ENCODE assay signal across 8 cellular contexts in the genomic region with DNA sequence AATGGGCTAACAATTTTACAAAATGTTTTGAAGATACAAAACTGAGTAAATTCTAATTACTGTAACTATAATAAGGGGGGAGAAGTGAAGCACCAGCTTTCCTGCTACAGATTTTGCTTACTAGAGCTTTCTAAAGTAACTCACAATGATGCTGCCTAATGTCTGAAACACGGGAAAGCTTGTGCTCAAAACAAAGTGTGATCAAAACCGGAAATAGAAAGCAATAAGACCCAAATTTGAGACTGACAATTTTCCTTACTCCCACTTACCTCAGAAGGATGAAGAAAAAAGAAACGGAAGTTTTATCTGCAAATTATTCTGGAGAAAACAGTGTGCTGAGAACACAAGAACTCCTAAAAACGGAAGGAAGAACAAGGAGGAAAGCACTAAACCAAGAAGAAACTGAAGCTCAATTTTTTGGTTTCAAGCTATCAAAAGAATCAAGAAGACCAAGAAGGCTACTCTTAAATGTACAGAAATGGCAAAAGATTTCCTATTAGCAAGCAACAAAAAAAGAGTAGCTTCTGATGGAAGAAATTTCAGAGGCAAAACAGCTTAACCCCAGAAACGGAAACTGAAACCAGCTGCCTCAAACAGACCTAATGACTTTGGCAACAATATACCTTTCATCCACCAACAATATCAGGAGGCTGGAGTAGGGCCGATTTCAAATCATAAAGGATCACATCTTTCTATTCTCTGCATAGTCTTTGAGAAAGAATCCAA. TPM values are rescaled to one million over a fixed set of nuclear protein-coding genes. Genes with fewer than 3 reads are reported as not detected.
A peak's percentile ranks its signal among the peaks of the same experiment; 100 is the strongest.
DNase-seq lines count a peak whose midpoint lies in the region; ATAC-seq and TF ChIP-seq lines count a peak whose summit lies in the region.

No MANE protein-coding gene starts in this region.

- TSS peak; percentile 47 for BruUV-seq in Panc1 (replicated peaks; lab: Mats Ljungman, UMichigan)

- no peak overlapping the region for H3K9ac ChIP-seq in endodermal cell (ENCODE audit: extremely low read depth, low read length, poor library complexity, severe bottlenecking)

- CTCF ChIA-PET in Panc1 (lab: Charles Lee): interaction anchor here (0.7 to 0.9 kb wide), 2 partner anchors 70 to 312 kb away, joined by 3 to 6 read pairs; no protein-coding TSS in a partner anchor

- TF ChIP-seq CTCF in GM06990 (IDR thresholded peaks at IDR 0.05; ENCODE audit: insufficient read depth, low read length, poor library complexity, severe bottlenecking): no peak
- no peak for TF ChIP-seq CTCF in Panc1 (IDR thresholded peaks at IDR 0.05)
- no peak for TF ChIP-seq CTCF in endodermal cell (conservative IDR thresholded peaks at IDR 0.05)
- no peak for TF ChIP-seq CTCF in natural killer cell (IDR thresholded peaks at IDR 0.05)

- H3K27me3 Mint-ChIP-seq in endodermal cell (ENCODE audit: insufficient read depth): no peaks in the 10 kb centered on the region
- no peaks in the 10 kb centered on the region for H3K27me3 Mint-ChIP-seq in natural killer cell (ENCODE audit: low read depth in 2 of 2)

- DNase-seq in GM06990 (ENCODE audit: extremely low read depth, insufficient read length) (no peak), Panc1 (ENCODE audit: low read depth, low spot score) (no peak), endodermal cell (no peak), natural killer cell (no peak), mucosa of gallbladder (ENCODE audit: low spot score) (no peak), RKO (ENCODE audit: low spot score) (no peak)
- no peak for DNase-seq in activated effector memory CD4-positive, alpha-beta T cell treated with anti-CD3 and anti-CD28 coated beads, Interleukin-2, amount 50 U/mL, for 16 hours

- no peaks in the 10 kb centered on the region for H3K36me3 Mint-ChIP-seq in endodermal cell (ENCODE audit: low read depth)
- H3K36me3 Mint-ChIP-seq in natural killer cell: no peaks in the 10 kb centered on the region

- POLR2A ChIA-PET in Panc1 (lab: Charles Lee): interaction anchor here (0.6 kb wide), 1 partner anchor 172 kb away, joined by 3 read pairs; no protein-coding TSS in a partner anchor

- H3K36me3 ChIP-seq in GM06990 (ENCODE audit: control insufficient read depth, insufficient read depth, low read length) (no peaks in the 10 kb centered on the region), Panc1 (ENCODE audit: control insufficient read depth, insufficient read depth, low read length) (no peaks in the 10 kb centered on the region), endodermal cell (ENCODE audit: control insufficient read depth, insufficient read depth, low read length) (peaks cover 5% of the 10 kb centered on the region)

- H3K9me3 ChIP-seq in Panc1 (ENCODE audit: control insufficient read depth, insufficient read depth, low read depth, low read length) (no peaks in the 10 kb centered on the region), endodermal cell (ENCODE audit: control insufficient read depth, low read length) (no peaks in the 10 kb centered on the region)

- H3K27ac Mint-ChIP-seq in endodermal cell: peak overlapping the region; percentile 67
- H3K27ac Mint-ChIP-seq in natural killer cell: peak overlapping the region; percentile 91

- in situ Hi-C loops in Panc1 (cut with HindIII; ENCODE audit: low pct_unique_long_range_greater_than_20kb, low sequenced_read_pairs): no loop called here

- H3K27ac ChIP-seq in Panc1 (ENCODE audit: low read length) (peak overlapping the region; percentile 96), endodermal cell (ENCODE audit: low read depth, low read length) (peak overlapping the region; percentile 26)

- H3K4me1 ChIP-seq in Panc1 (ENCODE audit: control insufficient read depth, insufficient read depth, low read length): peaks cover 64% of the 10 kb centered on the region
- H3K4me1 ChIP-seq in endodermal cell (ENCODE audit: control insufficient read depth, insufficient read depth, low read length): peaks cover 14% of the 10 kb centered on the region

- H3K4me3 ChIP-seq in GM06990 (replicated peaks; ENCODE audit: low read depth, low read length) (peak overlapping the region; percentile 42), Panc1 (ENCODE audit: low read depth in 2 of 2, low read length in 2 of 2) (peak overlapping the region; percentile 43 to 48), endodermal cell (ENCODE audit: low read length) (no peak overlapping the region)

- WGBS in endodermal cell (ENCODE audit: insufficient coverage in 1 of 2, insufficient read length in 1 of 2), 2 experiments: 78 to 89% methylated on average over 4 to 6 of the region's 6 CpGs

- H3K27me3 ChIP-seq in GM06990 (replicated peaks; ENCODE audit: control insufficient read depth, insufficient read depth, low read length): no peaks in the 10 kb centered on the region
- H3K27me3 ChIP-seq in Panc1 (ENCODE audit: control insufficient read depth, insufficient read depth, low read length): no peaks in the 10 kb centered on the region
- H3K27me3 ChIP-seq in endodermal cell (ENCODE audit: control insufficient read depth, insufficient read depth, low read length, poor library complexity, severe bottlenecking): no peaks in the 10 kb centered on the region

- intact Hi-C loops in Panc1 (cut with micrococcal nuclease; ENCODE audit: unreplicated experiment) (no loop called here), natural killer cell (cut with micrococcal nuclease) (loop anchor here (1.0 kb wide), 1 partner anchor 57 kb away; a partner anchor contains a TSS)

- H3K4me1 Mint-ChIP-seq in endodermal cell (peaks cover 48% of the 10 kb centered on the region), natural killer cell (peaks cover 44 to 49% of the 10 kb centered on the region in 2 donors)

- H3K9me3 Mint-ChIP-seq in endodermal cell (no peaks in the 10 kb centered on the region), natural killer cell (no peaks in the 10 kb centered on the region)

- H3K4me3 Mint-ChIP-seq in endodermal cell (no peak overlapping the region), natural killer cell (peak overlapping the region; percentile 95)

- ATAC-seq in GM21825 (IDR thresholded peaks at IDR 0.05; ENCODE audit: unreplicated experiment): peak; percentile 45
- peak; percentile 64 for ATAC-seq in Panc1
- peak; percentile 70 to 77 (median 72) for ATAC-seq in natural killer cell

RNA-seq across cellular contexts. Expression of a gene that starts 33.4 kb away (rescaled TPM):
- total RNA-seq in Panc1 (2021; ENCODE audit: unreplicated experiment) (40.0 TPM), endodermal cell (10 to 100 TPM; 54.5 to 67.8 TPM), natural killer cell (10 to 100 TPM; 41.3 to 52.7 (median 46.2) TPM), mucosa of gallbladder (42.1 TPM)
- 39.3 TPM for polyA plus RNA-seq in Panc1 (2012; ENCODE audit: insufficient read length)
- polyA plus RNA-seq in endodermal cell (2013, experiment 1 of 2): 22.4 TPM
- polyA plus RNA-seq in endodermal cell (2013, experiment 2 of 2): 22.5 TPM

RNA-seq across cellular contexts. Expression of a gene that starts 56.6 kb away (rescaled TPM):
- total RNA-seq in Panc1 (2021; ENCODE audit: unreplicated experiment) (6.4 TPM), endodermal cell (1 to 10 TPM; 7.5 to 8.4 TPM), natural killer cell (10 to 100 TPM in 2 of 3 donors, 1 to 10 TPM in 1; 9.9 to 16.8 (median 12.7) TPM), mucosa of gallbladder (4.7 TPM)
- polyA plus RNA-seq in Panc1 (2012; ENCODE audit: insufficient read length): 3.6 TPM
- 5.8 TPM for polyA plus RNA-seq in endodermal cell (2013, experiment 1 of 2)
- 4.7 TPM for polyA plus RNA-seq in endodermal cell (2013, experiment 2 of 2)

RNA-seq across cellular contexts. Expression of a gene that starts 56.9 kb away (rescaled TPM):
- 57.9 TPM for total RNA-seq in Panc1 (2021; ENCODE audit: unreplicated experiment)
- 60.0 TPM for polyA plus RNA-seq in Panc1 (2012; ENCODE audit: insufficient read length)
- 100 to 1,000 TPM in 1 of 2 donors, 10 to 100 TPM in 1; 96.4 to 130 TPM for total RNA-seq in endodermal cell
- polyA plus RNA-seq in endodermal cell (2013, experiment 1 of 2): 98.1 TPM
- polyA plus RNA-seq in endodermal cell (2013, experiment 2 of 2): 88.1 TPM
- 100 to 1,000 TPM; 125 to 137 (median 132) TPM for total RNA-seq in natural killer cell
- 91.0 TPM for total RNA-seq in mucosa of gallbladder
